In the genomic region with DNA sequence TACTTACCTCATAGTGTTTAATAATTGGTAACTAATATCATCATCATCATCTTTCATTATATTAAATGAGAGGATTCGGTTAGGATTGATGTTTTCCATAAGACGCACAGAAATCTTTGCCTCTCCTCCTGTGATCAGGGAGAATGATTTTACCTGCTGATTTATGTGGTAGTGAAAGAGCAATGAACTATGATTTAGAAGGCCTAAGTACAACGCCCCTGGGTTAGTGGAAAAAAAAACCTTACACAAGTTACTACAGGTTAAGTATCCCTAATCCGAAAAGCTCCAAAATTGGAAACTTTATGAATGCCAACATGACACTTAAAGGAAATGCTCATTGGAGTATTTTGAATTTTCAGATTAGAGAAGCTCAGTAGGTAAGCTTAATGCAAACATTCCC, we compare ENCODE assay signal across 7 cellular contexts.
"Had no signal": no experiment of that assay in that cellular context is flagged by ENCODE, and none has a peak within 500 bp of the region (broad histone marks: within the 10 kb centered on the region; RNA-seq: fewer than 3 reads in every experiment).

No MANE protein-coding gene starts in this region.

- DNase-seq: IMR-90, KBM-7, KG1 had no signal

- H3K27ac ChIP-seq: HL-60 had no signal

- ATAC-seq: HepG2, K562 had no signal

- H3K9me3 Mint-ChIP-seq: IgD-negative memory B cell had no signal

- H3K27ac Mint-ChIP-seq: IgD-negative memory B cell had no signal

- H3K4me3 Mint-ChIP-seq: IgD-negative memory B cell had no signal

- H3K4me3 ChIP-seq: K562 had no signal

- H3K27me3 Mint-ChIP-seq: IgD-negative memory B cell had no signal
